ENCODE assay signal across 8 cellular contexts in genomic region chr12:71693651-71694050, GRCh38. TPM values are rescaled to one million over a fixed set of nuclear protein-coding genes. Genes with fewer than 3 reads are reported as not detected.
DNase-seq lines count a peak whose midpoint lies in the region; ATAC-seq and TF ChIP-seq lines count a peak whose summit lies in the region.
"Not testable (repeated sequence)": the region's sequence is repeated elsewhere in the genome, so short reads cannot be mapped to it uniquely, and the experiment has no call there.

No MANE protein-coding gene starts in this region.

- CTCF ChIA-PET in OCI-LY7 (lab: Charles Lee; ENCODE audit: unreplicated experiment), result interaction anchor here (1.0 kb wide), 1 partner anchor 29 kb away, joined by 3 read pairs; no protein-coding TSS in a partner anchor

- not testable (repeated sequence) for TF ChIP-seq CTCF in GM12865 (IDR thresholded peaks at IDR 0.05; ENCODE audit: insufficient read depth, low read depth, low read length, missing control alignments); OCI-LY7 (conservative IDR thresholded peaks at IDR 0.05; ENCODE audit: low read length); esophagus squamous epithelium (IDR thresholded peaks at IDR 0.05)

- not testable (repeated sequence) for H4K20me1 ChIP-seq in OCI-LY7 (ENCODE audit: insufficient read depth, low read length)

- peaks cover 79% of the 10 kb centered on the region for H3K4me1 ChIP-seq in OCI-LY7 (ENCODE audit: insufficient read depth, low read length, poor library complexity, severe bottlenecking)
- H3K4me1 ChIP-seq in esophagus squamous epithelium, result peaks cover 0 to 71% (median 28%) of the 10 kb centered on the region in 3 donors

- not testable (repeated sequence) for H2AFZ ChIP-seq in OCI-LY7 (ENCODE audit: low read length)

- H3K36me3 ChIP-seq in OCI-LY7 (ENCODE audit: insufficient read depth, low read length) (peaks cover 50% of the 10 kb centered on the region), esophagus squamous epithelium (peaks cover 0 to 26% (median 5%) of the 10 kb centered on the region in 3 donors)

- not testable (repeated sequence) for H3K9me2 ChIP-seq in OCI-LY7 (ENCODE audit: insufficient read depth, low read length)

- peak overlapping the region; percentile 99 for H3K27ac ChIP-seq in OCI-LY7 (ENCODE audit: low read depth, low read length, poor library complexity, severe bottlenecking)
- peak overlapping the region; percentile 81 to 84 (median 82) for H3K27ac ChIP-seq in esophagus squamous epithelium
- peak overlapping the region in 14 of 21 experiments; percentile 9 to 84 (median 56) for H3K27ac ChIP-seq in skin epidermis

- peak; percentile 4 for ATAC-seq in GM19025 (IDR thresholded peaks at IDR 0.05; ENCODE audit: low read depth, unreplicated experiment)
- peak; percentile 18 for ATAC-seq in GM21528 (IDR thresholded peaks at IDR 0.05; ENCODE audit: low FRiP score, unreplicated experiment)
- ATAC-seq in HG02870 (IDR thresholded peaks at IDR 0.05; ENCODE audit: unreplicated experiment), result peak; percentile 18
- ATAC-seq in HG03354 (IDR thresholded peaks at IDR 0.05; ENCODE audit: poor library complexity, severe bottlenecking, unreplicated experiment), result peak; percentile 13

- peak overlapping the region; percentile 26 for H3K4me3 ChIP-seq in GM12865 (ENCODE audit: low read depth, low read length)
- H3K4me3 ChIP-seq in OCI-LY7 (ENCODE audit: low read depth, low read length, poor library complexity, severe bottlenecking), result peak overlapping the region; percentile 56
- not testable (repeated sequence) for H3K4me3 ChIP-seq in esophagus squamous epithelium, skin epidermis

- H3K4me2 ChIP-seq in OCI-LY7 (ENCODE audit: low read length), result peak overlapping the region; percentile 84

- POLR2A ChIA-PET in OCI-LY7 (lab: Charles Lee), result interaction anchor here (0.8 to 1.4 kb wide), 8 partner anchors 10 to 154 kb away, joined by 3 to 9 read pairs (median 4); partner anchors contain the start of genes THAP2 and ZFC3H1

- DNase-seq in GM12865 (ENCODE audit: low read depth), result peak; percentile 56
- DNase-seq in OCI-LY7 (ENCODE audit: low spot score), result peak; percentile 62
- DNase-seq in esophagus squamous epithelium (lab: John Stamatoyannopoulos, UW), result not testable (repeated sequence)

- WGBS in esophagus squamous epithelium, 2 donors, result 64 to 86% methylated on average over 5 of the region's 5 CpGs

- intact Hi-C loops in OCI-LY7 (cut with micrococcal nuclease; ENCODE audit: unreplicated experiment), result loop anchor here (2.0 to 10.0 kb wide), 3 partner anchors 39 to 1329 kb away; partner anchors contain the start of gene KCNMB4
- intact Hi-C loops in esophagus squamous epithelium (cut with DNase I), result not testable (repeated sequence)

- peaks cover 76% of the 10 kb centered on the region for H3K79me2 ChIP-seq in OCI-LY7 (ENCODE audit: insufficient read depth, low read depth, low read length)

- H3K27me3 ChIP-seq in esophagus squamous epithelium, result not testable (repeated sequence)

- not testable (repeated sequence) for TF ChIP-seq POLR2A in esophagus squamous epithelium (IDR thresholded peaks at IDR 0.05)

- not testable (repeated sequence) for H3K9me3 ChIP-seq in OCI-LY7 (ENCODE audit: low read length); esophagus squamous epithelium

- not testable (repeated sequence) for BruUV-seq in OCI-LY7 (replicated peaks; lab: Mats Ljungman, UMichigan)

RNA-seq across cellular contexts. Expression of gene TMEM19, which starts 7.8 kb away (rescaled TPM):
- 38.3 and 44.1 TPM in 2 replicates for total RNA-seq in OCI-LY7 (2014; rRNA removed; shearing (Covaris generic))
- total RNA-seq in OCI-LY7 (2022) (40.4 and 47.5 TPM in 2 replicates), esophagus squamous epithelium (10 to 100 TPM; 48.2 to 94.5 (median 68.4) TPM)

RNA-seq across cellular contexts. Expression of gene THAP2, which starts 29.6 kb away (rescaled TPM):
- 3.6 and 8.2 TPM in 2 replicates for total RNA-seq in OCI-LY7 (2014; rRNA removed; shearing (Covaris generic))
- total RNA-seq in OCI-LY7 (2022) (9.3 and 10.2 TPM in 2 replicates), esophagus squamous epithelium (10 to 100 TPM in 1 of 4 donors, 1 to 10 TPM in 3; 4.8 to 11.3 (median 6.0) TPM)

RNA-seq across cellular contexts. Expression of gene ZFC3H1, which starts 30.0 kb away (rescaled TPM):
- 31.1 and 45.8 TPM in 2 replicates for total RNA-seq in OCI-LY7 (2014; rRNA removed; shearing (Covaris generic))
- 66.8 and 75.9 TPM in 2 replicates for total RNA-seq in OCI-LY7 (2022)
- 10 to 100 TPM; 17.7 to 60.8 (median 52.2) TPM for total RNA-seq in esophagus squamous epithelium
